Comparison of ENCODE assay signal across 8 cellular contexts in genomic region chr19:1261863-1262686, GRCh38. TPM values are rescaled to one million over a fixed set of nuclear protein-coding genes. Genes with fewer than 3 reads are reported as not detected.
DNase-seq lines count a peak whose midpoint lies in the region; ATAC-seq, FAIRE-seq and TF ChIP-seq lines count a peak whose summit lies in the region.

No MANE protein-coding gene starts in this region.

- H3K9me1 ChIP-seq in endothelial cell of umbilical vein (replicated peaks; ENCODE audit: control insufficient read depth, extremely low read depth, insufficient read depth, low read length) = no peaks in the 10 kb centered on the region

- H3K27me3 ChIP-seq in endothelial cell of umbilical vein (ENCODE audit: control insufficient read depth in 2 of 2, insufficient read depth in 2 of 2, low read length in 2 of 2) = no peaks in the 10 kb centered on the region
- H3K27me3 ChIP-seq in naive thymus-derived CD4-positive, alpha-beta T cell (ENCODE audit: control insufficient read depth in 2 of 2, insufficient read depth in 2 of 2, low read length in 2 of 2) = no peaks in the 10 kb centered on the region

- H3K27me3 Mint-ChIP-seq in activated CD4-positive, alpha-beta T cell treated with anti-CD3 and anti-CD28 coated beads for 36 hours = no peaks in the 10 kb centered on the region
- no peaks in the 10 kb centered on the region for H3K27me3 Mint-ChIP-seq in T-cell
- peaks cover 0 to under 1% (median 0%) of the 10 kb centered on the region in 5 donors for H3K27me3 Mint-ChIP-seq in naive thymus-derived CD4-positive, alpha-beta T cell

- H4K20me1 ChIP-seq in endothelial cell of umbilical vein (replicated peaks; ENCODE audit: control insufficient read depth, extremely low read depth, insufficient read depth, low read length) = no peaks in the 10 kb centered on the region

- no TSS peak for BruUV-seq in endothelial cell of umbilical vein (replicated peaks; lab: Mats Ljungman, UMichigan)

- POLR2A ChIA-PET in activated CD4-positive, alpha-beta T cell treated with anti-CD3 and anti-CD28 coated beads for 36 hours (lab: Charles Lee) = interaction anchor here (0.9 to 1.0 kb wide), 2 partner anchors 13 to 18 kb away, joined by 3 to 4 read pairs; partner anchors contain the start of gene FAM174C
- POLR2A ChIA-PET in T-cell (lab: Charles Lee) (no interaction called here), endothelial cell of umbilical vein (lab: Charles Lee) (interaction anchor here (1.4 kb wide), 1 partner anchor 9 kb away, joined by 8 read pairs; no protein-coding TSS in a partner anchor)
- POLR2A ChIA-PET in naive thymus-derived CD4-positive, alpha-beta T cell (lab: Charles Lee) = interaction anchor here (1.0 to 14.9 kb wide), 8 partner anchors 9 to 588 kb away, joined by 3 to 366 read pairs (median 6); partner anchors contain the start of genes ATP5F1D and FAM174C

- H3K9me3 ChIP-seq in endothelial cell of umbilical vein (replicated peaks; ENCODE audit: control insufficient read depth, insufficient read depth, low read length) = no peaks in the 10 kb centered on the region
- no peaks in the 10 kb centered on the region for H3K9me3 ChIP-seq in naive thymus-derived CD4-positive, alpha-beta T cell (ENCODE audit: control insufficient read depth in 2 of 3, low read length in 3 of 3)

- H3K4me3 Mint-ChIP-seq in activated CD4-positive, alpha-beta T cell treated with anti-CD3 and anti-CD28 coated beads for 36 hours = peak overlapping the region; percentile 95
- peak overlapping the region; percentile 79 to 94 (median 83) for H3K4me3 Mint-ChIP-seq in T-cell
- H3K4me3 Mint-ChIP-seq in naive thymus-derived CD4-positive, alpha-beta T cell = peak overlapping the region; percentile 83 to 93 (median 88)

- no peaks in the 10 kb centered on the region for H3K9me3 Mint-ChIP-seq in activated CD4-positive, alpha-beta T cell treated with anti-CD3 and anti-CD28 coated beads for 36 hours (ENCODE audit: low read depth)
- no peaks in the 10 kb centered on the region for H3K9me3 Mint-ChIP-seq in T-cell
- no peaks in the 10 kb centered on the region for H3K9me3 Mint-ChIP-seq in naive thymus-derived CD4-positive, alpha-beta T cell

- peak; percentile 60 for DNase-seq in activated CD4-positive, alpha-beta T cell treated with anti-CD3 and anti-CD28 coated beads for 36 hours
- DNase-seq in activated CD4-positive, alpha-beta T cell treated with anti-CD3 and anti-CD28 coated beads, Interleukin-2, amount 50 U/mL, for 48 hours = no peak
- peak in 11 of 34 experiments; percentile 17 to 53 (median 44) for DNase-seq in T-cell
- no peak for DNase-seq in endothelial cell of umbilical vein (ENCODE audit: low read depth, low spot score)
- peak in 1 of 9 donors; percentile 61 for DNase-seq in naive thymus-derived CD4-positive, alpha-beta T cell
- no peak for DNase-seq in NCI-H187 treated with DMSO at 0.1 percent for 48 hours (lab: John Stamatoyannopoulos, UW)
- no peak for DNase-seq in KBM-7

- H3K27ac Mint-ChIP-seq in activated CD4-positive, alpha-beta T cell treated with anti-CD3 and anti-CD28 coated beads for 36 hours = peak overlapping the region; percentile 87
- H3K27ac Mint-ChIP-seq in T-cell = peak overlapping the region; percentile 93 to 94
- H3K27ac Mint-ChIP-seq in naive thymus-derived CD4-positive, alpha-beta T cell = peak overlapping the region; percentile 88 to 98 (median 96)

- H3K9ac ChIP-seq in endothelial cell of umbilical vein (replicated peaks; ENCODE audit: extremely low read depth, insufficient read depth, low read length) = peak overlapping the region; percentile 44

- H3K4me1 Mint-ChIP-seq in activated CD4-positive, alpha-beta T cell treated with anti-CD3 and anti-CD28 coated beads for 36 hours = peaks cover 57% of the 10 kb centered on the region
- H3K4me1 Mint-ChIP-seq in T-cell = peaks cover 54 to 66% (median 56%) of the 10 kb centered on the region in 3 donors
- peaks cover 35 to 58% (median 49%) of the 10 kb centered on the region in 7 donors for H3K4me1 Mint-ChIP-seq in naive thymus-derived CD4-positive, alpha-beta T cell

- FAIRE-seq in endothelial cell of umbilical vein (lab: Jason Lieb, UNC) = no peak

- CTCF ChIA-PET in activated CD4-positive, alpha-beta T cell treated with anti-CD3 and anti-CD28 coated beads for 36 hours (lab: Charles Lee) = interaction anchor here (0.8 to 2.3 kb wide), 6 partner anchors 9 to 197 kb away, joined by 3 to 17 read pairs (median 5); partner anchors contain the start of gene ATP5F1D
- CTCF ChIA-PET in T-cell (lab: Charles Lee) = interaction anchor here in 1 of 2 donors (0.6 to 2.2 kb wide), 2 partner anchors 18 to 21 kb away, joined by 3 to 12 read pairs; no protein-coding TSS in a partner anchor
- CTCF ChIA-PET in endothelial cell of umbilical vein (lab: Charles Lee) = interaction anchor here (1.9 to 7.8 kb wide), 2 partner anchors 9 to 18 kb away, joined by 8 to 63 read pairs; no protein-coding TSS in a partner anchor
- CTCF ChIA-PET in naive thymus-derived CD4-positive, alpha-beta T cell (lab: Charles Lee) = interaction anchor here (0.8 to 1.6 kb wide), 2 partner anchors 9 to 18 kb away, joined by 3 to 16 read pairs; no protein-coding TSS in a partner anchor

- in situ Hi-C loops in KBM-7 (cut with MboI; ENCODE audit: low pct_unique_long_range_greater_than_20kb, low sequenced_read_pairs) = no loop called here

- dilution Hi-C loops in endothelial cell of umbilical vein (cut with MboI; ENCODE audit: extremely low pct_ligation_motif_present, low sequenced_read_pairs) = no loop called here

- intact Hi-C loops in activated CD4-positive, alpha-beta T cell treated with anti-CD3 and anti-CD28 coated beads for 36 hours (cut with DNase I, micrococcal nuclease) = loop anchor here in 1 of 2 experiments (1.0 to 10.0 kb wide), 3 partner anchors 13 to 833 kb away; partner anchors contain the start of genes FAM174C, GPX4, IZUMO4 and MOB3A
- intact Hi-C loops in endothelial cell of umbilical vein (cut with micrococcal nuclease) = no loop called here
- intact Hi-C loops in naive thymus-derived CD4-positive, alpha-beta T cell (cut with micrococcal nuclease) = loop anchor here (1.0 to 10.0 kb wide), 3 partner anchors 7 to 593 kb away; partner anchors contain the start of genes CIRBP (in 2 of the 2) and FAM174C (in 1 of the 2)

- peaks cover under 1% of the 10 kb centered on the region for H3K79me2 ChIP-seq in endothelial cell of umbilical vein (ENCODE audit: control insufficient read depth, insufficient read depth, low read length)

- H3K4me3 ChIP-seq in endothelial cell of umbilical vein (replicated peaks in 1 of 3; ENCODE audit: insufficient read depth in 1 of 3, low read depth in 1 of 3, low read length in 3 of 3) = no peak overlapping the region
- H3K4me3 ChIP-seq in naive thymus-derived CD4-positive, alpha-beta T cell (ENCODE audit: low read length) = peak overlapping the region; percentile 95

- no peak for TF ChIP-seq CTCF in endothelial cell of umbilical vein (IDR thresholded peaks at IDR 0.05; ENCODE audit: extremely low read depth in 1 of 2, insufficient read depth in 1 of 2, low read depth in 1 of 2, low read length in 2 of 2)

- ATAC-seq in activated CD4-positive, alpha-beta T cell treated with anti-CD3 and anti-CD28 coated beads for 36 hours = no peak
- ATAC-seq in T-cell (replicated peaks in 1 of 4) = no peak
- ATAC-seq in naive thymus-derived CD4-positive, alpha-beta T cell = no peak
- ATAC-seq in HG02763 (IDR thresholded peaks at IDR 0.05; ENCODE audit: unreplicated experiment) = no peak

- peaks cover 29% of the 10 kb centered on the region for H3K36me3 Mint-ChIP-seq in activated CD4-positive, alpha-beta T cell treated with anti-CD3 and anti-CD28 coated beads for 36 hours (ENCODE audit: low read depth)
- H3K36me3 Mint-ChIP-seq in T-cell = peaks cover 5% of the 10 kb centered on the region
- peaks cover 0 to 7% (median 4%) of the 10 kb centered on the region in 5 donors for H3K36me3 Mint-ChIP-seq in naive thymus-derived CD4-positive, alpha-beta T cell

- TF ChIP-seq POLR2A in endothelial cell of umbilical vein (IDR thresholded peaks at IDR 0.05; ENCODE audit: low read depth, low read length) = no peak

- H2AFZ ChIP-seq in endothelial cell of umbilical vein (ENCODE audit: low read depth, low read length) = no peak overlapping the region

- H3K4me2 ChIP-seq in endothelial cell of umbilical vein (ENCODE audit: insufficient read depth, low read length) = peak overlapping the region; percentile 61

- H3K36me3 ChIP-seq in endothelial cell of umbilical vein (ENCODE audit: control insufficient read depth in 2 of 2, extremely low read depth in 1 of 2, insufficient read depth in 2 of 2, low read length in 2 of 2) = peaks cover 1% of the 10 kb centered on the region in 2 experiments
- peaks cover 0 to 10% (median 0%) of the 10 kb centered on the region in 3 experiments for H3K36me3 ChIP-seq in naive thymus-derived CD4-positive, alpha-beta T cell (ENCODE audit: control insufficient read depth in 2 of 3, insufficient read depth in 3 of 3, low read length in 3 of 3)

- H3K4me1 ChIP-seq in endothelial cell of umbilical vein (ENCODE audit: control insufficient read depth, extremely low read depth, insufficient read depth, low read length) = peaks cover 54% of the 10 kb centered on the region
- peaks cover 39 to 50% of the 10 kb centered on the region in 2 donors for H3K4me1 ChIP-seq in naive thymus-derived CD4-positive, alpha-beta T cell (ENCODE audit: control insufficient read depth in 2 of 2, insufficient read depth in 2 of 2, low read length in 2 of 2)

- peak overlapping the region; percentile 78 for H3K27ac ChIP-seq in endothelial cell of umbilical vein (ENCODE audit: insufficient read depth, low read depth, low read length)
- peak overlapping the region; percentile 99 for H3K27ac ChIP-seq in naive thymus-derived CD4-positive, alpha-beta T cell (ENCODE audit: low read depth, low read length)

RNA-seq across cellular contexts. Expression of gene CIRBP, which starts 7.1 kb away (rescaled TPM):
- 100 to 1,000 TPM; 123 to 188 TPM for total RNA-seq in activated CD4-positive, alpha-beta T cell treated with anti-CD3 and anti-CD28 coated beads for 36 hours
- total RNA-seq in T-cell (100 to 1,000 TPM; 477 to 682 (median 657) TPM), endothelial cell of umbilical vein (225 and 229 TPM in 2 replicates)
- polyA plus RNA-seq in endothelial cell of umbilical vein = 267 and 439 TPM in 2 replicates
- 345 and 381 TPM in 2 replicates for polyA plus RNA-seq in endothelial cell of umbilical vein (2011; cell fraction: cytosol; rRNA removed)
- 851 and 1,301 TPM in 2 replicates for polyA plus RNA-seq in endothelial cell of umbilical vein (2011; cell fraction: nucleus; rRNA removed)
- polyA plus RNA-seq in endothelial cell of umbilical vein (2012) = 199 and 231 TPM in 2 replicates
- 136 and 186 TPM in 2 replicates for polyA minus RNA-seq in endothelial cell of umbilical vein
- 43.9 TPM for polyA minus RNA-seq in endothelial cell of umbilical vein (2011; cell fraction: cytosol; rRNA and poly(A)+ RNA removed)
- 105 and 121 TPM in 2 replicates for polyA minus RNA-seq in endothelial cell of umbilical vein (2011; cell fraction: nucleus; rRNA and poly(A)+ RNA removed)
- total RNA-seq in naive thymus-derived CD4-positive, alpha-beta T cell = 100 to 1,000 TPM; 237 to 629 (median 524) TPM
- 100 to 1,000 TPM; 233 to 247 TPM for polyA plus RNA-seq in naive thymus-derived CD4-positive, alpha-beta T cell

RNA-seq across cellular contexts. Expression of gene FAM174C, which starts 13.3 kb away (rescaled TPM):
- total RNA-seq in activated CD4-positive, alpha-beta T cell treated with anti-CD3 and anti-CD28 coated beads for 36 hours = 10 to 100 TPM; 75.3 to 88.3 TPM
- total RNA-seq in T-cell = 10 to 100 TPM; 42.1 to 69.8 (median 60.4) TPM
- 46.7 and 47.5 TPM in 2 replicates for total RNA-seq in endothelial cell of umbilical vein
- 83.9 and 127 TPM in 2 replicates for polyA plus RNA-seq in endothelial cell of umbilical vein
- 45.5 and 62.4 TPM in 2 replicates for polyA plus RNA-seq in endothelial cell of umbilical vein (2011; cell fraction: cytosol; rRNA removed)
- polyA plus RNA-seq in endothelial cell of umbilical vein (2011; cell fraction: nucleus; rRNA removed) = 22.4 and 27.0 TPM in 2 replicates
- 36.7 and 43.6 TPM in 2 replicates for polyA plus RNA-seq in endothelial cell of umbilical vein (2012)
- polyA minus RNA-seq in endothelial cell of umbilical vein = 10.6 and 15.2 TPM in 2 replicates
- 70.9 TPM for polyA minus RNA-seq in endothelial cell of umbilical vein (2011; cell fraction: cytosol; rRNA and poly(A)+ RNA removed)
- 5.8 and 8.0 TPM in 2 replicates for polyA minus RNA-seq in endothelial cell of umbilical vein (2011; cell fraction: nucleus; rRNA and poly(A)+ RNA removed)
- total RNA-seq in naive thymus-derived CD4-positive, alpha-beta T cell = 10 to 100 TPM; 31.7 to 57.3 (median 47.7) TPM
- 10 to 100 TPM; 75.0 to 78.8 TPM for polyA plus RNA-seq in naive thymus-derived CD4-positive, alpha-beta T cell

RNA-seq across cellular contexts. Expression of gene MIDN, which starts 13.7 kb away (rescaled TPM):
- total RNA-seq in activated CD4-positive, alpha-beta T cell treated with anti-CD3 and anti-CD28 coated beads for 36 hours = 10 to 100 TPM; 46.5 to 47.9 TPM
- total RNA-seq in T-cell (100 to 1,000 TPM in 1 of 5 donors, 10 to 100 TPM in 4; 54.0 to 161 (median 66.9) TPM), endothelial cell of umbilical vein (85.9 and 107 TPM in 2 replicates)
- 20.0 and 23.6 TPM in 2 replicates for polyA plus RNA-seq in endothelial cell of umbilical vein
- 8.3 and 13.6 TPM in 2 replicates for polyA plus RNA-seq in endothelial cell of umbilical vein (2011; cell fraction: cytosol; rRNA removed)
- polyA plus RNA-seq in endothelial cell of umbilical vein (2011; cell fraction: nucleus; rRNA removed) = 26.3 and 27.8 TPM in 2 replicates
- 16.1 and 27.1 TPM in 2 replicates for polyA plus RNA-seq in endothelial cell of umbilical vein (2012)
- 13.6 and 16.8 TPM in 2 replicates for polyA minus RNA-seq in endothelial cell of umbilical vein
- polyA minus RNA-seq in endothelial cell of umbilical vein (2011; cell fraction: cytosol; rRNA and poly(A)+ RNA removed) = 34.1 TPM
- 10.2 and 42.0 TPM in 2 replicates for polyA minus RNA-seq in endothelial cell of umbilical vein (2011; cell fraction: nucleus; rRNA and poly(A)+ RNA removed)
- total RNA-seq in naive thymus-derived CD4-positive, alpha-beta T cell = 100 to 1,000 TPM in 2 of 5 experiments, 10 to 100 TPM in 3; 22.6 to 310 (median 78.1) TPM
- polyA plus RNA-seq in naive thymus-derived CD4-positive, alpha-beta T cell = 1 to 10 TPM; 1.4 to 3.6 TPM

RNA-seq across cellular contexts. Expression of gene ATP5F1D, which starts 20.5 kb away (rescaled TPM):
- 100 to 1,000 TPM; 161 to 180 TPM for total RNA-seq in activated CD4-positive, alpha-beta T cell treated with anti-CD3 and anti-CD28 coated beads for 36 hours
- total RNA-seq in T-cell (100 to 1,000 TPM; 117 to 233 (median 155) TPM), endothelial cell of umbilical vein (190 and 192 TPM in 2 replicates)
- 167 and 236 TPM in 2 replicates for polyA plus RNA-seq in endothelial cell of umbilical vein
- polyA plus RNA-seq in endothelial cell of umbilical vein (2011; cell fraction: cytosol; rRNA removed) = 55.6 and 104 TPM in 2 replicates
- polyA plus RNA-seq in endothelial cell of umbilical vein (2011; cell fraction: nucleus; rRNA removed) = 31.6 and 37.8 TPM in 2 replicates
- polyA plus RNA-seq in endothelial cell of umbilical vein (2012) = 93.2 and 184 TPM in 2 replicates
- polyA minus RNA-seq in endothelial cell of umbilical vein = 27.5 and 56.7 TPM in 2 replicates
- 231 TPM for polyA minus RNA-seq in endothelial cell of umbilical vein (2011; cell fraction: cytosol; rRNA and poly(A)+ RNA removed)
- 9.3 and 13.8 TPM in 2 replicates for polyA minus RNA-seq in endothelial cell of umbilical vein (2011; cell fraction: nucleus; rRNA and poly(A)+ RNA removed)
- 100 to 1,000 TPM in 3 of 5 experiments, 10 to 100 TPM in 2; 90.6 to 178 (median 102) TPM for total RNA-seq in naive thymus-derived CD4-positive, alpha-beta T cell
- 100 to 1,000 TPM; 209 to 302 TPM for polyA plus RNA-seq in naive thymus-derived CD4-positive, alpha-beta T cell

RNA-seq across cellular contexts. Expression of gene EFNA2, which starts 23.6 kb away (rescaled TPM):
- total RNA-seq in activated CD4-positive, alpha-beta T cell treated with anti-CD3 and anti-CD28 coated beads for 36 hours = not detected
- total RNA-seq in T-cell = under 1 TPM in 1 of 5 donors, not detected in 4; 0.38 TPM
- 1.1 and 2.5 TPM in 2 replicates for total RNA-seq in endothelial cell of umbilical vein
- 0.52 and 0.99 TPM in 2 replicates for polyA plus RNA-seq in endothelial cell of umbilical vein
- 0.31 and 0.58 TPM in 2 replicates for polyA plus RNA-seq in endothelial cell of umbilical vein (2011; cell fraction: cytosol; rRNA removed)
- polyA plus RNA-seq in endothelial cell of umbilical vein (2011; cell fraction: nucleus; rRNA removed) = 0.36 and 0.42 TPM in 2 replicates
- 0.44 and 1.2 TPM in 2 replicates for polyA plus RNA-seq in endothelial cell of umbilical vein (2012)
- polyA minus RNA-seq in endothelial cell of umbilical vein = not detected in 2 replicates
- polyA minus RNA-seq in endothelial cell of umbilical vein (2011; cell fraction: cytosol; rRNA and poly(A)+ RNA removed) = 2.5 TPM
- polyA minus RNA-seq in endothelial cell of umbilical vein (2011; cell fraction: nucleus; rRNA and poly(A)+ RNA removed) = not detected in 2 replicates
- not detected for total RNA-seq in naive thymus-derived CD4-positive, alpha-beta T cell
- polyA plus RNA-seq in naive thymus-derived CD4-positive, alpha-beta T cell = not detected

Comparison
In these comparisons a context has a peak if more than half of its experiments do, and no peak if none do; other contexts are left out.
1. POLR2A ChIA-PET loops: an anchor here in activated CD4-positive, alpha-beta T cell treated with anti-CD3 and anti-CD28 coated beads for 36 hours (0.9 to 1.0 kb wide), endothelial cell of umbilical vein (1.4 kb wide) and naive thymus-derived CD4-positive, alpha-beta T cell (1.0 to 14.9 kb wide); none called in T-cell.